In genomic region chr2:73984203-73984921, GRCh38 we compare ENCODE assay signal across 8 cellular contexts. TPM values are rescaled to one million over a fixed set of nuclear protein-coding genes. Genes with fewer than 3 reads are reported as not detected.
DNase-seq lines count a peak whose midpoint lies in the region; ATAC-seq lines count a peak whose summit lies in the region.

TSS of gene TET3 (plus strand) at chr2:73984910. CDS start at chr2:73986404, 1,494 bp downstream.

- H3K9ac ChIP-seq in ES-I3 (ENCODE audit: low read depth, low read length) (peak within 1 kb of the TSS; percentile 59), trophoblast cell (ENCODE audit: low read length) (peak within 1 kb of the TSS; percentile 88)

- no peak within 1 kb of the TSS for H3K23ac ChIP-seq in trophoblast cell (ENCODE audit: low read length)

- DNase-seq in MV-4-11 (lab: John Stamatoyannopoulos, UW) (peak; percentile 15), Right ventricle myocardium superior (peak; percentile 68), trophoblast cell (no peak), GDM1 (lab: John Stamatoyannopoulos, UW) (no peak), NCI-H187 (lab: John Stamatoyannopoulos, UW) (no peak)
- DNase-seq in activated T-helper 9 cell treated with anti-CD3 and anti-CD28 coated beads, Interleukin-2, amount 50 U/mL, for 16 hours (ENCODE audit: low read depth), result peak; percentile 62

- H3K4ac ChIP-seq in trophoblast cell (ENCODE audit: low read depth, low read length), result peak within 1 kb of the TSS; percentile 92

- peak within 1 kb of the TSS; percentile 74 for H3K4me3 ChIP-seq in trophoblast cell (ENCODE audit: low read depth, low read length)

- peak within 1 kb of the TSS; percentile 98 for H3K4me2 ChIP-seq in trophoblast cell (ENCODE audit: low read length)

- peak within 1 kb of the TSS; percentile 94 for H2AK5ac ChIP-seq in trophoblast cell (ENCODE audit: low read length)

- peak within 1 kb of the TSS; percentile 98 for H4K91ac ChIP-seq in trophoblast cell (ENCODE audit: low read depth, low read length)

- ATAC-seq in GM21526 (IDR thresholded peaks at IDR 0.05; ENCODE audit: low FRiP score, unreplicated experiment) (peak; percentile 39), Right ventricle myocardium superior (ENCODE audit: poor library complexity) (peak; percentile 14)

- peak within 1 kb of the TSS; percentile 89 for H2AFZ ChIP-seq in trophoblast cell (ENCODE audit: insufficient read depth, low read length, poor library complexity)

- peak within 1 kb of the TSS; percentile 95 for H3K27ac ChIP-seq in trophoblast cell (ENCODE audit: low read depth, low read length)

- H3K36me3 ChIP-seq in ES-I3 (ENCODE audit: insufficient read depth, low read length), result no peaks in the 10 kb centered on the region
- H3K36me3 ChIP-seq in trophoblast cell (ENCODE audit: control insufficient read depth in 1 of 2, insufficient read depth in 2 of 2, low read length in 2 of 2), result peaks cover 9 to 16% of the 10 kb centered on the region in 2 experiments

- peak within 1 kb of the TSS; percentile 99 for H2BK120ac ChIP-seq in trophoblast cell (ENCODE audit: insufficient read depth, low read length, poor library complexity)

- peak within 1 kb of the TSS; percentile 97 for H3K14ac ChIP-seq in trophoblast cell (ENCODE audit: low read length)

- intact Hi-C loops in Right ventricle myocardium superior (cut with DNase I), result loop anchor here (10.0 kb wide), 1 partner anchor 160 kb away; the partner anchor contains the start of gene BOLA3

- H3K27me3 ChIP-seq in trophoblast cell (ENCODE audit: insufficient read depth, low read length), result no peaks in the 10 kb centered on the region

- H3K4me1 ChIP-seq in ES-I3 (ENCODE audit: insufficient read depth, low read length) (peaks cover 24% of the 10 kb centered on the region), trophoblast cell (ENCODE audit: control insufficient read depth in 1 of 2, insufficient read depth in 2 of 2, low read length in 2 of 2) (peaks cover 46 to 58% of the 10 kb centered on the region in 2 experiments)

- peak within 1 kb of the TSS; percentile 91 for H4K12ac ChIP-seq in trophoblast cell (ENCODE audit: low read depth, low read length)

- peak within 1 kb of the TSS; percentile 83 for H2BK12ac ChIP-seq in trophoblast cell (ENCODE audit: low read length)

- no CpG with 5 or more reads among the region's 85 CpGs for WGBS in trophoblast cell (ENCODE audit: extremely low coverage, insufficient coverage, insufficient read length)

- peak within 1 kb of the TSS; percentile 99 for H3K18ac ChIP-seq in trophoblast cell (ENCODE audit: low read length)

- H4K8ac ChIP-seq in trophoblast cell (ENCODE audit: low read depth, low read length), result peak within 1 kb of the TSS; percentile 90

- peak within 1 kb of the TSS; percentile 97 for H2BK5ac ChIP-seq in trophoblast cell (ENCODE audit: low read depth, low read length, poor library complexity)

- H3K79me1 ChIP-seq in trophoblast cell (ENCODE audit: low read length), result peaks cover 21% of the 10 kb centered on the region

- H3K79me2 ChIP-seq in trophoblast cell (ENCODE audit: control insufficient read depth, insufficient read depth, low read length, poor library complexity), result peaks cover 25% of the 10 kb centered on the region

- H3K9me3 ChIP-seq in ES-I3 (ENCODE audit: control insufficient read depth, insufficient read depth, low read length) (no peaks in the 10 kb centered on the region), trophoblast cell (ENCODE audit: insufficient read depth, low read depth, low read length) (no peaks in the 10 kb centered on the region)

RNA-seq across cellular contexts. Expression of gene TET3, which starts in this region (rescaled TPM):
- total RNA-seq in Right ventricle myocardium superior, result 2.0 TPM
- 11.2 and 11.7 TPM in 2 replicates for polyA plus RNA-seq in trophoblast cell (2013)

Comparison
In these comparisons a context has a peak if more than half of its experiments do, and no peak if none do; other contexts are left out.
1. DNase-seq: peak in MV-4-11 (single experiment), activated T-helper 9 cell treated with anti-CD3 and anti-CD28 coated beads, Interleukin-2, amount 50 U/mL, for 16 hours (single experiment) and Right ventricle myocardium superior (single experiment); none in trophoblast cell (0 of 2), GDM1 (single experiment) and NCI-H187 (0 of 2).